ENCODE assay signal across 1 cellular context in genomic region chr10:30522661-30523078, GRCh38.
TF ChIP-seq lines count a peak whose summit lies in the region.
"Not testable (repeated sequence)": the region's sequence is repeated elsewhere in the genome, so short reads cannot be mapped to it uniquely, and the experiment has no call there.

No MANE protein-coding gene starts in this region.

TF ChIP-seq in HepG2, 621 proteins besides CTCF, POLR2A, EP300 and RAD21 (continued from another document and continues in another):
- peak; percentile 87; the same call in 1 of the 2 replicates for TF ChIP-seq IRF2 (CRISPR knock-in tag; IDR thresholded peaks at IDR 0.05)
- TF ChIP-seq NCOA2 (CRISPR knock-in tag; IDR thresholded peaks at IDR 0.05), result peak; percentile 93
- peak; percentile 87; the same call in 1 of the 2 replicates for TF ChIP-seq HMG20A (CRISPR knock-in tag; IDR thresholded peaks at IDR 0.05; ENCODE audit: borderline replicate concordance)
- peak; percentile 77; the same call in 1 of the 2 replicates for TF ChIP-seq FOXP1 (IDR thresholded peaks at IDR 0.05)
- TF ChIP-seq FOXP1 (CRISPR knock-in tag; IDR thresholded peaks at IDR 0.05), result peak; percentile 97
- 0 out of 2 replicates have a peak, but pooled peaks have one; percentile 26 for TF ChIP-seq ZNF264 (CRISPR knock-in tag; IDR thresholded peaks at IDR 0.05)
- TF ChIP-seq ZNF556 (CRISPR knock-in tag; IDR thresholded peaks at IDR 0.05; ENCODE audit: borderline replicate concordance), result peak; percentile 65
- TF ChIP-seq KLF16 (CRISPR knock-in tag; IDR thresholded peaks at IDR 0.05), result peak in 1 of 2 experiments; percentile 84; a peak in 2 of 4 replicates
- peak; percentile 8; the same call in 1 of the 2 replicates for TF ChIP-seq ZNF652 (CRISPR knock-in tag; IDR thresholded peaks at IDR 0.05; ENCODE audit: borderline replicate concordance, low read depth)
- TF ChIP-seq RARA (CRISPR knock-in tag; IDR thresholded peaks at IDR 0.05), result peak; percentile 100
- peak; percentile 78; the same call in 1 of the 2 replicates for TF ChIP-seq SMAD3 (CRISPR knock-in tag; IDR thresholded peaks at IDR 0.05)
- TF ChIP-seq ZSCAN21 (CRISPR knock-in tag; IDR thresholded peaks at IDR 0.05; ENCODE audit: borderline replicate concordance), result 0 out of 2 replicates have a peak, but pooled peaks have one; percentile 57
- TF ChIP-seq SAP130 (CRISPR knock-in tag; IDR thresholded peaks at IDR 0.05; ENCODE audit: low read depth), result peak; percentile 88
- peak; percentile 26; the same call in 1 of the 2 replicates for TF ChIP-seq NFIC (IDR thresholded peaks at IDR 0.05; ENCODE audit: low read length)
- peak; percentile 48; the same call in 1 of the 2 replicates for TF ChIP-seq HNF4G (IDR thresholded peaks at IDR 0.05; ENCODE audit: borderline replicate concordance, low read depth, low read length)
- TF ChIP-seq HNF4G (CRISPR knock-in tag; IDR thresholded peaks at IDR 0.05; ENCODE audit: borderline replicate concordance, low read depth), result peak; percentile 79; the same call in 1 of the 2 replicates
- TF ChIP-seq ARID5B (CRISPR knock-in tag; IDR thresholded peaks at IDR 0.05), result peak; percentile 97
- peak; percentile 61; the same call in 1 of the 2 replicates for TF ChIP-seq ZNF710 (CRISPR knock-in tag; IDR thresholded peaks at IDR 0.05; ENCODE audit: borderline replicate concordance)
- TF ChIP-seq YY1 (IDR thresholded peaks at IDR 0.05; ENCODE audit: insufficient read depth, insufficient replicate concordance, low read depth, low read length), result peak; percentile 48
- peak; percentile 76 for TF ChIP-seq HOXA3 (CRISPR knock-in tag; IDR thresholded peaks at IDR 0.05)
- TF ChIP-seq THRA (CRISPR knock-in tag; IDR thresholded peaks at IDR 0.05; ENCODE audit: borderline replicate concordance), result peak; percentile 88
- peak; percentile 65; the same call in 1 of the 2 replicates for TF ChIP-seq NR1H2 (CRISPR knock-in tag; IDR thresholded peaks at IDR 0.05; ENCODE audit: borderline replicate concordance, low read depth)
- peak; percentile 78 for TF ChIP-seq KAT8 (CRISPR knock-in tag; IDR thresholded peaks at IDR 0.05)
- TF ChIP-seq BHLHE40 (IDR thresholded peaks at IDR 0.05; ENCODE audit: low read length), result 0 out of 2 replicates have a peak, but pooled peaks have one; percentile 8
- peak; percentile 55; the same call in 1 of the 2 replicates for TF ChIP-seq ATF3 (CRISPR knock-in tag; IDR thresholded peaks at IDR 0.05)
- peak; percentile 86 for TF ChIP-seq GFI1 (CRISPR knock-in tag; IDR thresholded peaks at IDR 0.05; ENCODE audit: borderline replicate concordance)
- 0 out of 2 replicates have a peak, but pooled peaks have one; percentile 53 for TF ChIP-seq TOE1 (CRISPR knock-in tag; IDR thresholded peaks at IDR 0.05)
- TF ChIP-seq CEBPB (IDR thresholded peaks at IDR 0.05; ENCODE audit: borderline replicate concordance, low read depth, low read length), result 0 out of 2 replicates have a peak, but pooled peaks have one; percentile 22
- TF ChIP-seq NONO, SOX6 (IDR thresholded peaks at IDR 0.05): not testable (repeated sequence)
- TF ChIP-seq NONO (CRISPR knock-in tag; conservative IDR thresholded peaks at IDR 0.05), result peak; percentile 69
- peak; percentile 98 for TF ChIP-seq MIXL1 (CRISPR knock-in tag; IDR thresholded peaks at IDR 0.05)
- peak; percentile 32; the same call in 1 of the 2 replicates for TF ChIP-seq DRAP1 (CRISPR knock-in tag; IDR thresholded peaks at IDR 0.05)
- TF ChIP-seq BCL3 (CRISPR knock-in tag; IDR thresholded peaks at IDR 0.05), result peak; percentile 76
- peak; percentile 96 for TF ChIP-seq RXRA (CRISPR knock-in tag; IDR thresholded peaks at IDR 0.05)
- peak; percentile 98 for TF ChIP-seq SKIL (CRISPR knock-in tag; IDR thresholded peaks at IDR 0.05; ENCODE audit: borderline replicate concordance)
- peak; percentile 59; the same call in 1 of the 2 replicates for TF ChIP-seq HHEX (CRISPR knock-in tag; IDR thresholded peaks at IDR 0.05)
- TF ChIP-seq ZBTB20 (CRISPR knock-in tag; IDR thresholded peaks at IDR 0.05; ENCODE audit: borderline replicate concordance, low read depth), result peak; percentile 49; the same call in 1 of the 2 replicates
- peak; percentile 73; the same call in 1 of the 2 replicates for TF ChIP-seq ETV5 (CRISPR knock-in tag; IDR thresholded peaks at IDR 0.05; ENCODE audit: borderline replicate concordance)
- 0 out of 2 replicates have a peak, but pooled peaks have one; percentile 33 for TF ChIP-seq ZNF564 (CRISPR knock-in tag; IDR thresholded peaks at IDR 0.05)
- peak; percentile 86 for TF ChIP-seq HNF4A (CRISPR knock-in tag; IDR thresholded peaks at IDR 0.05)
- 0 out of 2 replicates have a peak, but pooled peaks have one; percentile 76 for TF ChIP-seq RNF219 (CRISPR knock-in tag; IDR thresholded peaks at IDR 0.05)
- peak; percentile 97 for TF ChIP-seq ZNF609 (CRISPR knock-in tag; IDR thresholded peaks at IDR 0.05; ENCODE audit: borderline replicate concordance)
- TF ChIP-seq SOX6 (CRISPR knock-in tag; IDR thresholded peaks at IDR 0.05), result peak; percentile 99
